In genomic region chr12:139585-139984, GRCh38 we compare ENCODE assay signal across 12 cellular contexts.
A peak's percentile ranks its signal among the peaks of the same experiment; 100 is the strongest.
DNase-seq lines count a peak whose midpoint lies in the region; FAIRE-seq and TF ChIP-seq lines count a peak whose summit lies in the region.
"Had no signal": no experiment of that assay in that cellular context is flagged by ENCODE, and none has a peak within 500 bp of the region (broad histone marks: within the 10 kb centered on the region; RNA-seq: fewer than 3 reads in every experiment).

No MANE protein-coding gene starts in this region.

- no peak overlapping the region for H3K27ac Mint-ChIP-seq in activated naive CD4-positive, alpha-beta T cell treated with anti-CD3 and anti-CD28 coated beads, Interleukin-2, amount 10 ng/mL, durations not matched to agents 7 days and 5 days
- H3K27ac Mint-ChIP-seq in astrocyte (ENCODE audit: unreplicated experiment): peak overlapping the region; percentile 47

- H3K4me1 ChIP-seq in astrocyte (ENCODE audit: insufficient read depth, low read length) (peaks cover 12% of the 10 kb centered on the region), subcutaneous abdominal adipose tissue (ENCODE audit: control insufficient read depth in 5 of 5, insufficient read depth in 5 of 5, low read length in 5 of 5) (peaks cover 8 to 68% (median 53%) of the 10 kb centered on the region in 5 donors)
- H3K4me1 ChIP-seq: prostate gland had no signal

- H3K9me3 Mint-ChIP-seq in activated naive CD4-positive, alpha-beta T cell treated with anti-CD3 and anti-CD28 coated beads, Interleukin-2, amount 10 ng/mL, durations not matched to agents 7 days and 5 days: no peaks in the 10 kb centered on the region
- H3K9me3 Mint-ChIP-seq in astrocyte (ENCODE audit: unreplicated experiment): peaks cover 3% of the 10 kb centered on the region

- DNase-seq in activated naive CD4-positive, alpha-beta T cell treated with anti-CD3 and anti-CD28 coated beads, Interleukin-2, amount 10 ng/mL, durations not matched to agents 7 days and 5 days: no peak
- DNase-seq in activated naive CD4-positive, alpha-beta T cell treated with anti-CD3 and anti-CD28 coated beads, Interleukin-2, amount 50 U/mL, for 16 hours: no peak
- DNase-seq in astrocyte (ENCODE audit: low read depth) (no peak), AG20443 (ENCODE audit: low spot score) (no peak), NCI-H2029 (lab: John Stamatoyannopoulos, UW) (no peak), superior temporal gyrus (ENCODE audit: extremely low spot score) (no peak)
- DNase-seq: activated CD4-positive, CD25-positive, alpha-beta regulatory T cell treated with anti-CD3 and anti-CD28 coated beads, Interleukin-2, amount 50 U/mL, for 72 hours; SHP77 treated with DMSO at 0.1 percent for 48 hours had no signal

- H3K27me3 Mint-ChIP-seq in activated naive CD4-positive, alpha-beta T cell treated with anti-CD3 and anti-CD28 coated beads, Interleukin-2, amount 10 ng/mL, durations not matched to agents 7 days and 5 days: peaks cover 71% of the 10 kb centered on the region
- H3K27me3 Mint-ChIP-seq in astrocyte (ENCODE audit: low read depth, unreplicated experiment): peaks cover 54% of the 10 kb centered on the region

- H3K4me3 Mint-ChIP-seq in activated naive CD4-positive, alpha-beta T cell treated with anti-CD3 and anti-CD28 coated beads, Interleukin-2, amount 10 ng/mL, durations not matched to agents 7 days and 5 days: peak overlapping the region; percentile 50
- H3K4me3 Mint-ChIP-seq in astrocyte (ENCODE audit: unreplicated experiment): no peak overlapping the region

- H3K36me3 ChIP-seq in astrocyte (ENCODE audit: insufficient read depth, low read length) (no peaks in the 10 kb centered on the region), subcutaneous abdominal adipose tissue (ENCODE audit: control insufficient read depth in 5 of 5, insufficient read depth in 5 of 5, low read length in 5 of 5) (no peaks in the 10 kb centered on the region)
- H3K36me3 ChIP-seq: prostate gland had no signal

- H3K9me3 ChIP-seq in astrocyte (ENCODE audit: insufficient read depth, low read depth, low read length) (no peaks in the 10 kb centered on the region), subcutaneous abdominal adipose tissue (ENCODE audit: control insufficient read depth in 5 of 5, low read length in 5 of 5) (no peaks in the 10 kb centered on the region)
- H3K9me3 ChIP-seq: prostate gland had no signal

- FAIRE-seq in astrocyte (lab: Jason Lieb, UNC): no peak
- FAIRE-seq: H54 had no signal

- no peaks in the 10 kb centered on the region for H3K79me2 ChIP-seq in astrocyte (ENCODE audit: insufficient read depth, low read length)

- peaks cover 16% of the 10 kb centered on the region for H3K4me1 Mint-ChIP-seq in activated naive CD4-positive, alpha-beta T cell treated with anti-CD3 and anti-CD28 coated beads, Interleukin-2, amount 10 ng/mL, durations not matched to agents 7 days and 5 days
- peaks cover 8% of the 10 kb centered on the region for H3K4me1 Mint-ChIP-seq in astrocyte (ENCODE audit: low read depth, unreplicated experiment)

- no peak overlapping the region for H2AFZ ChIP-seq in astrocyte (ENCODE audit: low read depth, low read length)

- no peaks in the 10 kb centered on the region for H4K20me1 ChIP-seq in astrocyte (ENCODE audit: insufficient read depth, low read length)

- H3K4me3 ChIP-seq in astrocyte (ENCODE audit: insufficient read depth, low read depth, low read length): no peak overlapping the region
- peak overlapping the region; percentile 47 to 64 (median 56) for H3K4me3 ChIP-seq in subcutaneous abdominal adipose tissue (ENCODE audit: low read depth in 1 of 5, low read length in 5 of 5)

- TF ChIP-seq CTCF in astrocyte (IDR thresholded peaks at IDR 0.05; ENCODE audit: insufficient read depth, low read depth, low read length): no peak

- peak overlapping the region; percentile 73 for H3K4me2 ChIP-seq in astrocyte (ENCODE audit: low read length)

- H3K9ac ChIP-seq in astrocyte (ENCODE audit: low read length): no peak overlapping the region
- H3K9ac ChIP-seq in subcutaneous abdominal adipose tissue (ENCODE audit: low read length in 5 of 5): peak overlapping the region in 2 of 5 donors; percentile 21 to 68

- H3K36me3 Mint-ChIP-seq in activated naive CD4-positive, alpha-beta T cell treated with anti-CD3 and anti-CD28 coated beads, Interleukin-2, amount 10 ng/mL, durations not matched to agents 7 days and 5 days: no peaks in the 10 kb centered on the region
- H3K36me3 Mint-ChIP-seq in astrocyte (ENCODE audit: low read depth, unreplicated experiment): peaks cover 4% of the 10 kb centered on the region

- no peak overlapping the region for H3K27ac ChIP-seq in astrocyte (ENCODE audit: low read depth, low read length)
- H3K27ac ChIP-seq in layer of hippocampus (ENCODE audit: low read depth, low read length): peak overlapping the region; percentile 21
- H3K27ac ChIP-seq in subcutaneous abdominal adipose tissue (ENCODE audit: low read depth, low read length): peak overlapping the region; percentile 41
- H3K27ac ChIP-seq: prostate gland had no signal

- CTCF ChIA-PET in activated naive CD4-positive, alpha-beta T cell treated with anti-CD3 and anti-CD28 coated beads, Interleukin-2, amount 10 ng/mL, durations not matched to agents 7 days and 5 days (lab: Charles Lee): no interaction called here

- H3K27me3 ChIP-seq in astrocyte (ENCODE audit: insufficient read depth, low read length): peaks cover 29% of the 10 kb centered on the region
- H3K27me3 ChIP-seq in layer of hippocampus (ENCODE audit: control insufficient read depth, insufficient read depth, low read length): peaks cover 8% of the 10 kb centered on the region
- H3K27me3 ChIP-seq in subcutaneous abdominal adipose tissue (ENCODE audit: control insufficient read depth in 5 of 5, insufficient read depth in 4 of 5, low read length in 5 of 5): peaks cover 0 to 3% (median 0%) of the 10 kb centered on the region in 5 donors
